Comparison of ENCODE assay signal across 2 cellular contexts in the genomic region with DNA sequence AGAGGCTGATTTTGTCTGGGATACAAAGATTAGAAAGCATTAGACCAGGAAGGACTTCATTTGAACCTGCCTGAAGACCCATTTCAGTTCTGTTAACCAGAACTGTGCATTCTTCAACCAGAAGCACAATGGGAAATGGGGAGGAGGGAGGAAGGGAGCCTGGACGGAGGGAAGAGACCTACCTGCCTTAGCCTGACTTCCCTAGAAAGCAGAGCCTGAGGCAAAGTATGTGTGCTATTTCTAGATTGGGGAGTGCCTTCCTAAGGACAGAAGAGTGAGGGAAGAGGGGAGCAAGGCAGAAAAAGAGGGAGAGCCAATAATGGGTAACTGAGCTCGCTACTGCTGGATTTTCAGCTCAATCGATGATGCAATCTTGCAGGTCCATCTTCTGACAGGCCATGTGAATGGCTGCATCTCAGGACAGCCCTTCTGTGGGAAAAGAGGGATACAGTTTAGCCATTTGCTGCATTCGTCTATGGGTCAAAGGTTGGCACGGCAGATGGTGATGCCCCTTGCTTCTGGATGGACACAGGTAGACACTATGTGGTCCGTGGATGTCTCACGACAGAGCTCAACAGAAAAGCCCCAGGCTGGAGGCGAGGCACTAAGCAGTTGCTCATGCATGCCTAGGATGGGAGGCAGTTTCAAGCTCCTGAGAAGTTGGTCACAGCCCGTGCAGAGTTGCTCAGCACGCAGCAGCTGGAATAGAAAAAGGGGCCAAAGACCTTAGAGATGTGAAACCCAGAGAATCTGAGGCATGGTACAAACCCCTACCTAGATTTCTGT.
TF ChIP-seq lines count a peak whose summit lies in the region.

No MANE protein-coding gene starts in this region.

TF ChIP-seq in H1, 55 proteins besides CTCF, POLR2A, EP300 and RAD21:
- TF ChIP-seq CEBPB (IDR thresholded peaks at IDR 0.05; ENCODE audit: low read depth, low read length) (peak; percentile 53; the same call in 1 of the 2 replicates), RXRA (IDR thresholded peaks at IDR 0.05; ENCODE audit: insufficient read depth, low read depth, low read length) (no peak), EZH2 (IDR thresholded peaks at IDR 0.05; ENCODE audit: low read depth, low read length, severe bottlenecking) (no peak), MAFK (IDR thresholded peaks at IDR 0.05; ENCODE audit: low read depth, low read length) (no peak), KDM4A (IDR thresholded peaks at IDR 0.05; ENCODE audit: low read depth, low read length, severe bottlenecking) (no peak), TAF1 (IDR thresholded peaks at IDR 0.05; ENCODE audit: low read depth, low read length) (no peak), SP2 (IDR thresholded peaks at IDR 0.05; ENCODE audit: low read length) (no peak), JUND (IDR thresholded peaks at IDR 0.05; ENCODE audit: low read length) (no peak)
- TF ChIP-seq, protein P1, sequence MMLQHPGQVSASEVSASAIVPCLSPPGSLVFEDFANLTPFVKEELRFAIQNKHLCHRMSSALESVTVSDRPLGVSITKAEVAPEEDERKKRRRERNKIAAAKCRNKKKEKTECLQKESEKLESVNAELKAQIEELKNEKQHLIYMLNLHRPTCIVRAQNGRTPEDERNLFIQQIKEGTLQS (IDR thresholded peaks at IDR 0.05; ENCODE audit: insufficient read depth, low read depth, low read length), result 0 out of 2 replicates have a peak, but pooled peaks have one; percentile 45

TF ChIP-seq in SK-N-SH, 30 proteins besides CTCF, POLR2A, EP300 and RAD21:
- TF ChIP-seq, protein P2, sequence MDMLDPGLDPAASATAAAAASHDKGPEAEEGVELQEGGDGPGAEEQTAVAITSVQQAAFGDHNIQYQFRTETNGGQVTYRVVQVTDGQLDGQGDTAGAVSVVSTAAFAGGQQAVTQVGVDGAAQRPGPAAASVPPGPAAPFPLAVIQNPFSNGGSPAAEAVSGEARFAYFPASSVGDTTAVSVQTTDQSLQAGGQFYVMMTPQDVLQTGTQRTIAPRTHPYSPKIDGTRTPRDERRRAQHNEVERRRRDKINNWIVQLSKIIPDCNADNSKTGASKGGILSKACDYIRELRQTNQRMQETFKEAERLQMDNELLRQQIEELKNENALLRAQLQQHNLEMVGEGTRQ (IDR thresholded peaks at IDR 0.05; ENCODE audit: borderline replicate concordance, low read depth, low read length), result no peak
- TF ChIP-seq GATA2 (CRISPR knock-in tag; IDR thresholded peaks at IDR 0.05) (no peak), FOXJ3 (CRISPR knock-in tag; IDR thresholded peaks at IDR 0.05) (no peak), GABPA (IDR thresholded peaks at IDR 0.05; ENCODE audit: low read depth) (no peak), MXI1 (IDR thresholded peaks at IDR 0.05; ENCODE audit: low read depth, low read length) (no peak), ELF1 (IDR thresholded peaks at IDR 0.05) (no peak), CHD2 (IDR thresholded peaks at IDR 0.05; ENCODE audit: low read length, partially characterized antibody) (no peak), TAF1 (IDR thresholded peaks at IDR 0.05; ENCODE audit: borderline replicate concordance, low read depth, low read length) (no peak), EZH2phosphoT487 (IDR thresholded peaks at IDR 0.05; ENCODE audit: borderline replicate concordance, low read depth) (no peak), JUND (IDR thresholded peaks at IDR 0.05) (no peak), FOSL2 (IDR thresholded peaks at IDR 0.05; ENCODE audit: borderline replicate concordance, low read depth) (no peak)
- TF ChIP-seq, protein P3, sequence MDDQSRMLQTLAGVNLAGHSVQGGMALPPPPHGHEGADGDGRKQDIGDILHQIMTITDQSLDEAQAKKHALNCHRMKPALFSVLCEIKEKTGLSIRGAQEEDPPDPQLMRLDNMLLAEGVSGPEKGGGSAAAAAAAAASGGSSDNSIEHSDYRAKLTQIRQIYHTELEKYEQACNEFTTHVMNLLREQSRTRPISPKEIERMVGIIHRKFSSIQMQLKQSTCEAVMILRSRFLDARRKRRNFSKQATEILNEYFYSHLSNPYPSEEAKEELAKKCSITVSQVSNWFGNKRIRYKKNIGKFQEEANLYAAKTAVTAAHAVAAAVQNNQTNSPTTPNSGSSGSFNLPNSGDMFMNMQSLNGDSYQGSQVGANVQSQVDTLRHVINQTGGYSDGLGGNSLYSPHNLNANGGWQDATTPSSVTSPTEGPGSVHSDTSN (IDR thresholded peaks at IDR 0.05), result no peak
TF ChIP-seq in SK-N-SH: peak in this region for 0.
